22 cellular contexts compared by ENCODE assay signal in the genomic region with DNA sequence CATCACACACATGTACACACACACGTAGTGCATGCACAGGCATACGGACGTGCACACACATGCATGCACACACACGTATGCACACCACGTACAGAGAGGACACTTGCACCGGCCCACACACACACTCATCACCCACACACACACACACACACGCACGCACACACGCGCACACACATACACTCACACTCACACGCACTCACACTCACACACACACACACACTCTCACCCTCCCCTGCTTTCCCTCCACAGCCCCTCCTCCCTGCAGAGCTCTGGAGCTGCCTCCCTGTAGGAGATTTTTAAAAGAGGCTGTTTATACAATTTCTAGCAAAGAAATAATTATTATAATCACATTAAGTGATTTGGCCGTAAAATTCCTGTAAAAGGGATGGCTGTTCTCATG. TPM values are rescaled to one million over a fixed set of nuclear protein-coding genes. Genes with fewer than 3 reads are reported as not detected.
DNase-seq lines count a peak whose midpoint lies in the region; ATAC-seq, FAIRE-seq and TF ChIP-seq lines count a peak whose summit lies in the region.
"Had no signal": no experiment of that assay in that cellular context is flagged by ENCODE, and none has a peak within 500 bp of the region (broad histone marks: within the 10 kb centered on the region; RNA-seq: fewer than 3 reads in every experiment).

No MANE protein-coding gene starts in this region.

- peaks cover 5% of the 10 kb centered on the region for H3K4me1 ChIP-seq in right cardiac atrium (ENCODE audit: control insufficient read depth, insufficient read depth, low read length)
- H3K4me1 ChIP-seq in H1 (replicated peaks in 1 of 4; ENCODE audit: control insufficient read depth in 3 of 4, insufficient read depth in 4 of 4, low read length in 3 of 4) = peaks cover 0 to 15% (median 6%) of the 10 kb centered on the region in 4 experiments; a peak in 5 of 7 replicates
- peaks cover 35% of the 10 kb centered on the region for H3K4me1 ChIP-seq in ovary (ENCODE audit: insufficient read depth)
- H3K4me1 ChIP-seq in vagina = peaks cover 59% of the 10 kb centered on the region

- H3K4me3 ChIP-seq in right cardiac atrium (ENCODE audit: low read length) (no peak overlapping the region), H1 (ENCODE audit: extremely low read depth in 1 of 4, insufficient read depth in 2 of 4, low read depth in 3 of 4, low read length in 4 of 4) (no peak overlapping the region), ovary (no peak overlapping the region), vagina (peak overlapping the region in 1 of 2 donors; percentile 14)

- FAIRE-seq in H1 (lab: Jason Lieb, UNC) = no peak

- H3K4me2 ChIP-seq in H1 (ENCODE audit: insufficient read depth in 1 of 2, low read depth in 2 of 2, low read length in 2 of 2) = no peak overlapping the region; a peak in 1 of 4 replicates

- no peak overlapping the region for H2AFZ ChIP-seq in H1 (ENCODE audit: low read length)

- TF ChIP-seq CTCF in H1 (IDR thresholded peaks at IDR 0.05; ENCODE audit: control extremely low read depth in 1 of 3, insufficient read depth in 1 of 3, low read depth in 1 of 3, low read length in 3 of 3) = no peak
- no peak for TF ChIP-seq CTCF in ovary (IDR thresholded peaks at IDR 0.05)
- TF ChIP-seq CTCF in vagina (IDR thresholded peaks at IDR 0.05) = no peak

- no peak overlapping the region for H4K8ac ChIP-seq in H1 (ENCODE audit: extremely low read depth, insufficient read depth, low read length)

- no peak for TF ChIP-seq RAD21 in H1 (IDR thresholded peaks at IDR 0.05 in 1 of 2, conservative IDR thresholded peaks at IDR 0.05 in 1 of 2; ENCODE audit: low read depth in 2 of 2, low read length in 2 of 2)

- H4K20me1 ChIP-seq in H1 (replicated peaks in 1 of 2; ENCODE audit: control insufficient read depth in 1 of 2, insufficient read depth in 2 of 2, low read length in 2 of 2) = peaks cover 0 to 9% of the 10 kb centered on the region in 2 experiments

- no peak overlapping the region for H4K91ac ChIP-seq in H1 (replicated peaks; ENCODE audit: insufficient read length, low read length)

- peak in 2 of 3 donors; percentile 49 to 56 for DNase-seq in right cardiac atrium
- no peak for DNase-seq in Right ventricle myocardium inferior (ENCODE audit: missing footprints)
- DNase-seq in H1 (ENCODE audit: low read depth in 1 of 2, low spot score in 2 of 2) = peak in 1 of 2 experiments; percentile 22
- peak in 3 of 5 donors; percentile 62 to 66 (median 65) for DNase-seq in ovary
- DNase-seq in vagina (ENCODE audit: extremely low spot score in 2 of 2) = peak in 1 of 2 donors; percentile 31
- no peak for DNase-seq in SHP77 treated with DMSO at 0.1 percent for 48 hours (lab: John Stamatoyannopoulos, UW)
- DNase-seq: activated CD4-positive, alpha-beta T cell treated with anti-CD3 and anti-CD28 coated beads, Interleukin-2, amount 50 U/mL, for 48 hours; activated naive CD8-positive, alpha-beta T cell treated with anti-CD3 and anti-CD28 coated beads, Interleukin-2, amount 50 U/mL, for 24 hours; CD4-positive, alpha-beta T cell; naive B cell; NCI-H146; stimulated activated CD4-positive, alpha-beta T cell treated with anti-CD3 and anti-CD28 coated beads, Interleukin-15, amount 100 ng/mL, for 24 hours; trophoblast cell; WERI-Rb-1 had no signal

- TF ChIP-seq EP300 in H1 (IDR thresholded peaks at IDR 0.05; ENCODE audit: borderline replicate concordance in 1 of 2, low read depth in 2 of 2, low read length in 2 of 2) (no peak), ovary (IDR thresholded peaks at IDR 0.05) (no peak)

- H2BK15ac ChIP-seq in H1 (ENCODE audit: low read length) = 0 out of 2 replicates have a peak overlapping the region, but pooled peaks have one; percentile 74

- no peak overlapping the region for H2BK120ac ChIP-seq in H1 (replicated peaks; ENCODE audit: low read depth, low read length)

- no peak overlapping the region for H2BK20ac ChIP-seq in H1 (ENCODE audit: low read length)

- peak overlapping the region; percentile 99; the same call in 1 of the 2 replicates for H2AK5ac ChIP-seq in H1 (ENCODE audit: low read depth, low read length)

- H2BK12ac ChIP-seq in H1 (ENCODE audit: low read depth, low read length) = 0 out of 2 replicates have a peak overlapping the region, but pooled peaks have one; percentile 40

- H3K27me3 ChIP-seq in right cardiac atrium (ENCODE audit: control insufficient read depth, insufficient read depth) (no peaks in the 10 kb centered on the region), H1 (replicated peaks in 1 of 4; ENCODE audit: control insufficient read depth in 3 of 4, extremely low read depth in 1 of 4, insufficient read depth in 3 of 4, low read length in 3 of 4) (no peaks in the 10 kb centered on the region), ovary (no peaks in the 10 kb centered on the region), vagina (no peaks in the 10 kb centered on the region)

- CTCF ChIA-PET in H1 (lab: Charles Lee; ENCODE audit: partially characterized antibody) = interaction anchor here (0.5 kb wide), 1 partner anchor 1381 kb away, joined by 3 read pairs; no protein-coding TSS in a partner anchor

- TF ChIP-seq POLR2A in H1 (IDR thresholded peaks at IDR 0.05; ENCODE audit: control extremely low read depth in 1 of 2, low read depth in 2 of 2, low read length in 2 of 2) (no peak), ovary (IDR thresholded peaks at IDR 0.05) (no peak), vagina (IDR thresholded peaks at IDR 0.05) (no peak)

- H4K5ac ChIP-seq in H1 (ENCODE audit: insufficient read length, low read depth, low read length) = no peak overlapping the region

- H3K36me3 ChIP-seq in H1 (ENCODE audit: control insufficient read depth in 2 of 4, insufficient read depth in 4 of 4, low read length in 3 of 4) (no peaks in the 10 kb centered on the region), ovary (no peaks in the 10 kb centered on the region), vagina (no peaks in the 10 kb centered on the region)
- H3K36me3 ChIP-seq: WERI-Rb-1 had no signal

- no peak overlapping the region for H3K4ac ChIP-seq in H1 (replicated peaks; ENCODE audit: insufficient read length, low read depth, low read length)

- H2BK5ac ChIP-seq in H1 (ENCODE audit: low read depth, low read length) = no peak overlapping the region; the same call in 1 of the 2 replicates

- WGBS in right cardiac atrium = 53% methylated on average over 12 of the region's 12 CpGs
- WGBS in H1 (ENCODE audit: extremely low coverage in 1 of 2, insufficient coverage in 1 of 2, insufficient read length in 1 of 2, insufficient replicate concordance in 2 of 2, low coverage in 1 of 2, low lambda C conversion rate in 2 of 2, missing lambda C conversion rate in 1 of 2), 2 experiments = 90% methylated on average over 9 of the region's 12 CpGs; no CpG with 5 or more reads in 1 of the 2 experiments
- WGBS in ovary, 3 donors = 6 to 20% (median 6%) methylated on average over 12 of the region's 12 CpGs

- no peak for ATAC-seq in right cardiac atrium
- ATAC-seq in Right ventricle myocardium inferior = no peak
- ATAC-seq in GM21381 (IDR thresholded peaks at IDR 0.05; ENCODE audit: unreplicated experiment) = no peak
- no peak for ATAC-seq in GM19455 (IDR thresholded peaks at IDR 0.05; ENCODE audit: unreplicated experiment)
- ATAC-seq: activated naive CD8-positive, alpha-beta T cell treated with anti-CD3 and anti-CD28 coated beads, Interleukin-2, amount 50 U/mL, for 24 hours; esophagus mucosa; stimulated activated memory B cell treated with anti-CD40 and anti-IgM and Interleukin-4, amounts not matched to agents 10 μg/mL and 1 μg/mL and 100 μg/mL, for 72 hours had no signal

- no peaks in the 10 kb centered on the region for H3K79me2 ChIP-seq in H1 (ENCODE audit: control insufficient read depth in 1 of 2, insufficient read depth in 2 of 2, low read length in 2 of 2)

- H3K14ac ChIP-seq in H1 (ENCODE audit: insufficient read length) = no peak overlapping the region

- peaks cover 8% of the 10 kb centered on the region; the same call in 1 of the 2 replicates for H3K23me2 ChIP-seq in H1 (ENCODE audit: low read depth, low read length)

- H3K27ac ChIP-seq in right cardiac atrium (ENCODE audit: low read length) = no peak overlapping the region
- no peak overlapping the region for H3K27ac ChIP-seq in H1 (ENCODE audit: low read depth, low read length)
- H3K27ac ChIP-seq in ovary = peak overlapping the region in 1 of 2 donors; percentile 87
- peak overlapping the region; percentile 87 for H3K27ac ChIP-seq in vagina
- H3K27ac ChIP-seq: WERI-Rb-1 had no signal

- intact Hi-C loops in right cardiac atrium (cut with DNase I) (no loop called here), Right ventricle myocardium inferior (cut with DNase I) (no loop called here), ovary (cut with DNase I) (loop anchor here in 2 of 4 donors (5.0 kb wide), 2 partner anchors 35 to 850 kb away; a partner anchor contains a TSS), vagina (cut with DNase I) (no loop called here)

- POLR2A ChIA-PET in H1 (lab: Charles Lee; ENCODE audit: partially characterized antibody) = interaction anchor here (0.7 to 0.9 kb wide), 2 partner anchors 8 to 41 kb away, joined by 4 read pairs; no protein-coding TSS in a partner anchor

- no peaks in the 10 kb centered on the region for H3K9me3 ChIP-seq in right cardiac atrium (ENCODE audit: control insufficient read depth, low read length)
- no peaks in the 10 kb centered on the region for H3K9me3 ChIP-seq in H1 (ENCODE audit: insufficient read depth in 2 of 2, low read depth in 1 of 2, low read length in 1 of 2)
- H3K9me3 ChIP-seq in ovary = no peaks in the 10 kb centered on the region
- no peaks in the 10 kb centered on the region for H3K9me3 ChIP-seq in vagina

- H3K79me1 ChIP-seq in H1 (ENCODE audit: low read depth, low read length) = no peaks in the 10 kb centered on the region

- no peak overlapping the region; the same call in 1 of the 2 replicates for H3K18ac ChIP-seq in H1 (ENCODE audit: extremely low read depth, low read length)

- H3K23ac ChIP-seq in H1 (ENCODE audit: insufficient read length) = no peak overlapping the region

- H3K56ac ChIP-seq in H1 (replicated peaks; ENCODE audit: insufficient read length, low read depth, low read length) = no peak overlapping the region

- H3K9ac ChIP-seq in H1 (replicated peaks in 1 of 4; ENCODE audit: extremely low read depth in 1 of 4, low read depth in 3 of 4, low read length in 3 of 4) = no peak overlapping the region

RNA-seq across cellular contexts. Expression of a gene that starts 36.5 kb away (rescaled TPM):
- total RNA-seq in right cardiac atrium (10 to 100 TPM; 13.8 to 19.2 (median 16.8) TPM), Right ventricle myocardium inferior (6.7 TPM), ovary (10 to 100 TPM; 32.7 to 69.5 (median 50.3) TPM), vagina (55.5 TPM)
- polyA plus RNA-seq in right cardiac atrium (6.7 TPM), H1 (2011; rRNA removed) (1.9 and 2.6 TPM in 2 replicates), ovary (10 to 100 TPM; 16.7 to 29.5 TPM)
- 1.9 and 2.4 TPM in 2 replicates for total RNA-seq in H1 (2021; fragmentation: NEBNext Ultra II Directional; extraction: Animal tissue kit (Norgen Biotek cat#: 25700))
- 1.7 TPM for polyA plus RNA-seq in H1 (2011; cell fraction: cytosol; rRNA removed)
- polyA plus RNA-seq in H1 (2011; cell fraction: nucleus; rRNA removed) = 8.2 TPM
- 1.1 to 1.8 TPM (median 1.6 TPM) in 4 replicates for polyA plus RNA-seq in H1 (2012, experiment 1 of 2)
- polyA plus RNA-seq in H1 (2012, experiment 2 of 2) = 0.67 TPM
- polyA plus RNA-seq in H1 (2013, experiment 1 of 2) = 0.95 TPM
- polyA plus RNA-seq in H1 (2013, experiment 2 of 2) = 1.0 TPM
- 3.0 and 3.2 TPM in 2 replicates for polyA minus RNA-seq in H1 (2011; rRNA and poly(A)+ RNA removed)
- 5.0 TPM for polyA minus RNA-seq in H1 (2011; cell fraction: cytosol; rRNA and poly(A)+ RNA removed)
- polyA minus RNA-seq in H1 (2011; cell fraction: nucleus; rRNA and poly(A)+ RNA removed) = 11.6 TPM

RNA-seq across cellular contexts. Expression of a gene that starts 55.7 kb away (rescaled TPM):
- under 1 TPM in 1 of 4 donors, not detected in 3; 0.03 TPM for total RNA-seq in right cardiac atrium
- polyA plus RNA-seq in right cardiac atrium = not detected
- not detected for total RNA-seq in Right ventricle myocardium inferior
- total RNA-seq in H1 (2021; fragmentation: NEBNext Ultra II Directional; extraction: Animal tissue kit (Norgen Biotek cat#: 25700)) = not detected in 2 replicates
- polyA plus RNA-seq in H1 (2011; rRNA removed) = not detected in 2 replicates
- not detected for polyA plus RNA-seq in H1 (2011; cell fraction: cytosol; rRNA removed)
- polyA plus RNA-seq in H1 (2011; cell fraction: nucleus; rRNA removed) = not detected
- not detected in 4 replicates for polyA plus RNA-seq in H1 (2012, experiment 1 of 2)
- polyA plus RNA-seq in H1 (2012, experiment 2 of 2) = not detected
- polyA plus RNA-seq in H1 (2013, experiment 1 of 2) = not detected
- polyA plus RNA-seq in H1 (2013, experiment 2 of 2) = not detected
- not detected in 2 replicates for polyA minus RNA-seq in H1 (2011; rRNA and poly(A)+ RNA removed)
- not detected for polyA minus RNA-seq in H1 (2011; cell fraction: cytosol; rRNA and poly(A)+ RNA removed)
- polyA minus RNA-seq in H1 (2011; cell fraction: nucleus; rRNA and poly(A)+ RNA removed) = not detected
- total RNA-seq in ovary = 1 to 10 TPM in 5 of 7 donors, under 1 TPM in 2; 0.15 to 6.1 (median 1.6) TPM
- under 1 TPM in 1 of 2 donors, not detected in 1; 0.18 TPM for polyA plus RNA-seq in ovary
- total RNA-seq in vagina = 0.49 TPM
- total RNA-seq: bronchial epithelial cell; CD4-positive, alpha-beta T cell; lung microvascular endothelial cell; MCF 10A; T-helper 1 cell treated with Interleukin-12 subunit alpha and Interleukin-12 subunit beta and Interleukin-4 antibody, amounts not matched to agents 30 ng/mL and 1 ng/mL, for 36 hours had no signal

Comparison
In these comparisons a context has a peak if more than half of its experiments do, and no peak if none do; other contexts are left out.
1. DNase-seq: peak in right cardiac atrium (2 of 3) and ovary (3 of 5); none in Right ventricle myocardium inferior (single experiment) and SHP77 treated with DMSO at 0.1 percent for 48 hours (single experiment).